In the genomic region with DNA sequence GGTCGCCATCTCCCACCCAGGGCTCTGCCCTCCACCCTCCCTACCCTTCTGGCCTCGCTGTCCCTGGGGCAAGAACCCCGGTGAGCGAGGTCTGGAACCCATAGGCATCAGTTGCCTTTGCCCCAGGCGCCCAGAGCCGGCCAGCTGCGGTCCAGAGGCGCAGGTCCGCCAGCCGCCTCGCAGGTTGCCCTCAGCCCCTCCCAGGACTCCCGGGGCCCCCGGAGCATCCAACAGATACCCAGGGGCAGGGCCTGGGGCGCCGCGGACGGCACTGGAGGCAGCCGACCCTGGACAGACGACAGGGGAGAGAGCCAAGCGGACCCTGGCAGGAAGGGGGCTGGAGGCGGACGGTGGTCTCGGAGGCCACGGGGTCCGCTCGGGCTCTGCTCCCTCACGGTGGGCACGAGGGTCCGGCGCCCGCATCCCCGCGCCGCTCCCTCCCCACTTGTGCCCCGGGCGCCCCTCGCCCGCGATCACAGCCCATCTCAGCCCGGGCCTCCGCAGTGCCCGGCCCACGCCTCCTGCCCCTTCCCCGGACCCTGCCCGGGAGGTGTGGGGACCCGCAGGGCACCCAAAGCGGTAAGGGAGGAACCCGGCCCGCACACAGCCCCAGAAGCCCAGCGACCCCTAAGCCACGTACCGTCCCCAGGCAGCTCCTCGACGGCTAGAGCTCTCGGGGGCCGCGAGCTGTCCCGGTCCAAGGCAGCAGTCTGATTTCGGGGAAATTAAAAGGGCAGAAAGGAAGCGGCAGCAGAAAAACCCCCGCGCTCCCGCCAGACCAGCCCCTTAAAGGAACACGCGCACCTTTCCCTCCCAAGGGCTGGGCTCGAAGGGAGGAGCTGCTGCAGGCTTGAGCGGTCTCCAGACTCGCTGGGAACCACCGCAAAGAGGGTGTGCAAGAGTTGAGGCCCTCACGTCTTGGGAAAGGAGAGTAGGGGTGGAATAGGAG, we compare ENCODE assay signal across 8 cellular contexts. TPM values are rescaled to one million over a fixed set of nuclear protein-coding genes. Genes with fewer than 3 reads are reported as not detected.
A peak's percentile ranks its signal among the peaks of the same experiment; 100 is the strongest.
DNase-seq lines count a peak whose midpoint lies in the region; ATAC-seq and TF ChIP-seq lines count a peak whose summit lies in the region.

A gene with protein sequence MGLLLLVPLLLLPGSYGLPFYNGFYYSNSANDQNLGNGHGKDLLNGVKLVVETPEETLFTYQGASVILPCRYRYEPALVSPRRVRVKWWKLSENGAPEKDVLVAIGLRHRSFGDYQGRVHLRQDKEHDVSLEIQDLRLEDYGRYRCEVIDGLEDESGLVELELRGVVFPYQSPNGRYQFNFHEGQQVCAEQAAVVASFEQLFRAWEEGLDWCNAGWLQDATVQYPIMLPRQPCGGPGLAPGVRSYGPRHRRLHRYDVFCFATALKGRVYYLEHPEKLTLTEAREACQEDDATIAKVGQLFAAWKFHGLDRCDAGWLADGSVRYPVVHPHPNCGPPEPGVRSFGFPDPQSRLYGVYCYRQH (minus strand): TSS at position 726 of the 949 bp plus-strand sequence. CDS start 8,246 bp downstream, outside the sequence.

- ATAC-seq in HG03432 (IDR thresholded peaks at IDR 0.05; ENCODE audit: unreplicated experiment): peak; percentile 41

- H3K9me3 Mint-ChIP-seq in dendritic cell treated with granulocyte-macrophage colony-stimulating factor and Interleukin-4, amounts not matched to agents 40 ng/mL and 50 ng/mL, for 4 days: no peaks in the 10 kb centered on the region
- no peaks in the 10 kb centered on the region for H3K9me3 Mint-ChIP-seq in mesothelial cell of epicardium

- peak within 1 kb of the TSS; percentile 40 for H3K4me3 ChIP-seq in GM12875 (ENCODE audit: low read depth, low read length)

- DNase-seq in activated CD4-positive, alpha-beta T cell treated with anti-CD3 and anti-CD28 coated beads for 1 hour: peak; percentile 39
- DNase-seq in mesothelial cell of epicardium (ENCODE audit: low spot score in 2 of 2, unreplicated experiment in 2 of 2) (no peak), NCI-H1048 (lab: John Stamatoyannopoulos, UW) (no peak), cerebellar nuclear complex (lab: John Stamatoyannopoulos, UW) (no peak)
- peak; percentile 45 to 61 for DNase-seq in stimulated activated CD8-positive, alpha-beta memory T cell treated with anti-CD3 and anti-CD28 coated beads, Interleukin-7, amount 100 ng/mL, for 48 hours (ENCODE audit: extremely low read depth in 1 of 2, low read depth in 1 of 2)

- intact Hi-C loops in dendritic cell treated with granulocyte-macrophage colony-stimulating factor and Interleukin-4, amounts not matched to agents 40 ng/mL and 50 ng/mL, for 4 days (cut with micrococcal nuclease): no loop called here

- peaks cover 48% of the 10 kb centered on the region for H3K27me3 Mint-ChIP-seq in dendritic cell treated with granulocyte-macrophage colony-stimulating factor and Interleukin-4, amounts not matched to agents 40 ng/mL and 50 ng/mL, for 4 days
- peaks cover 23% of the 10 kb centered on the region for H3K27me3 Mint-ChIP-seq in mesothelial cell of epicardium (ENCODE audit: low read depth)

- H3K36me3 Mint-ChIP-seq in dendritic cell treated with granulocyte-macrophage colony-stimulating factor and Interleukin-4, amounts not matched to agents 40 ng/mL and 50 ng/mL, for 4 days (ENCODE audit: low read depth): no peaks in the 10 kb centered on the region
- H3K36me3 Mint-ChIP-seq in mesothelial cell of epicardium: no peaks in the 10 kb centered on the region

- H3K4me3 Mint-ChIP-seq in dendritic cell treated with granulocyte-macrophage colony-stimulating factor and Interleukin-4, amounts not matched to agents 40 ng/mL and 50 ng/mL, for 4 days: peak within 1 kb of the TSS; percentile 69
- H3K4me3 Mint-ChIP-seq in mesothelial cell of epicardium: peak within 1 kb of the TSS; percentile 59

- TF ChIP-seq CTCF in GM12875 (IDR thresholded peaks at IDR 0.05; ENCODE audit: borderline replicate concordance, insufficient read depth, low read depth, low read length): no peak
- no peak for TF ChIP-seq CTCF in mesothelial cell of epicardium (IDR thresholded peaks at IDR 0.05; ENCODE audit: unreplicated experiment)

- peak within 1 kb of the TSS; percentile 21 for H3K27ac Mint-ChIP-seq in dendritic cell treated with granulocyte-macrophage colony-stimulating factor and Interleukin-4, amounts not matched to agents 40 ng/mL and 50 ng/mL, for 4 days
- H3K27ac Mint-ChIP-seq in mesothelial cell of epicardium: no peak within 1 kb of the TSS

- H3K4me1 Mint-ChIP-seq in dendritic cell treated with granulocyte-macrophage colony-stimulating factor and Interleukin-4, amounts not matched to agents 40 ng/mL and 50 ng/mL, for 4 days (ENCODE audit: low read depth): peaks cover 23% of the 10 kb centered on the region
- peaks cover 24% of the 10 kb centered on the region for H3K4me1 Mint-ChIP-seq in mesothelial cell of epicardium

RNA-seq across cellular contexts. Expression of the gene that starts here (rescaled TPM):
- 3.5 to 3.9 TPM (median 3.9 TPM) in 3 replicates for total RNA-seq in mesothelial cell of epicardium

Comparison
In these comparisons a context has a peak if more than half of its experiments do, and no peak if none do; other contexts are left out.
1. DNase-seq: peak in activated CD4-positive, alpha-beta T cell treated with anti-CD3 and anti-CD28 coated beads for 1 hour (single experiment) and stimulated activated CD8-positive, alpha-beta memory T cell treated with anti-CD3 and anti-CD28 coated beads, Interleukin-7, amount 100 ng/mL, for 48 hours (2 of 2); none in mesothelial cell of epicardium (0 of 2), NCI-H1048 (single experiment) and cerebellar nuclear complex (0 of 2).